ENCODE assay signal across 18 cellular contexts in the genomic region with DNA sequence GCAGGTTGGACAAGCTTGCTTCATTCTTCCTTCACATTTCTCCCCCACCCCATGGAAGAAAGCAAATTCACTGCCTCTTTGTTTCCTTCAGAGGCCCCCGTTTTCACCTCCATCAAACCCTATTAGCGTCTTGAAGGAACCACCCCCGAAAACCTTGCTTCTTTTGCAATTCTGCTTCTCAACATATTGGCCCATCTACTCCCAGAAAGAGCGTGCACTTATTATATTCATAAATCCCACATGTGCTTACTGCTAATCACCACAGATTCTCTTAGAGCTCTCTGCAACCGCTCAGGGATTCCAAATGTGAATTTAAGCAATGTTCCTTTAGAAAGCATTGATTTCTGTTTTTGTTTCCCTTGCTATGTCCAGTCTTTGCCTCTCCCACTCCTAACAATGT. TPM values are rescaled to one million over a fixed set of nuclear protein-coding genes. Genes with fewer than 3 reads are reported as not detected.
A peak's percentile ranks its signal among the peaks of the same experiment; 100 is the strongest.
DNase-seq lines count a peak whose midpoint lies in the region; TF ChIP-seq lines count a peak whose summit lies in the region.
"Had no signal": no experiment of that assay in that cellular context is flagged by ENCODE, and none has a peak within 500 bp of the region (broad histone marks: within the 10 kb centered on the region; RNA-seq: fewer than 3 reads in every experiment).

No MANE protein-coding gene starts in this region.

- CTCF ChIA-PET in activated naive CD4-positive, alpha-beta T cell treated with anti-CD3 and anti-CD28 coated beads, Interleukin-2, amount 10 ng/mL, durations not matched to agents 7 days and 5 days (lab: Charles Lee): interaction anchor here (1.4 kb wide), 1 partner anchor 12 kb away, joined by 5 read pairs; no protein-coding TSS in a partner anchor

- peak overlapping the region; percentile 1 for H2AFZ ChIP-seq in osteoblast (ENCODE audit: low read length)

- peak overlapping the region; percentile 91 for H3K4me2 ChIP-seq in osteoblast (ENCODE audit: insufficient read depth, low read length)

- no peaks in the 10 kb centered on the region for H4K20me1 ChIP-seq in osteoblast (ENCODE audit: insufficient read depth, low read length)

- no peak overlapping the region for H3K4me3 Mint-ChIP-seq in activated naive CD4-positive, alpha-beta T cell treated with anti-CD3 and anti-CD28 coated beads, Interleukin-2, amount 10 ng/mL, durations not matched to agents 7 days and 5 days
- H3K4me3 Mint-ChIP-seq: memory B cell had no signal

- H3K36me3 Mint-ChIP-seq in activated naive CD4-positive, alpha-beta T cell treated with anti-CD3 and anti-CD28 coated beads, Interleukin-2, amount 10 ng/mL, durations not matched to agents 7 days and 5 days: peaks cover 44% of the 10 kb centered on the region

- H3K27ac ChIP-seq in SJCRH30 (peak overlapping the region; percentile 25; the same call in 1 of the 2 replicates), osteoblast (ENCODE audit: low read depth, low read length) (no peak overlapping the region)
- H3K27ac ChIP-seq: HL-60 had no signal

- H3K36me3 ChIP-seq in SJCRH30 (peaks cover 4% of the 10 kb centered on the region; the same call in 1 of the 2 replicates), osteoblast (ENCODE audit: insufficient read depth, low read length) (no peaks in the 10 kb centered on the region)

- H3K4me1 ChIP-seq in SJCRH30 (no peaks in the 10 kb centered on the region), osteoblast (ENCODE audit: insufficient read depth, low read length) (peaks cover 29% of the 10 kb centered on the region)

- no peaks in the 10 kb centered on the region for H3K27me3 Mint-ChIP-seq in activated naive CD4-positive, alpha-beta T cell treated with anti-CD3 and anti-CD28 coated beads, Interleukin-2, amount 10 ng/mL, durations not matched to agents 7 days and 5 days

- DNase-seq in AG10803 (ENCODE audit: low read depth) (no peak), SJCRH30 (peak in 1 of 2 experiments; percentile 13), fibroblast of gingiva (ENCODE audit: low read depth) (peak; percentile 63), osteoblast (ENCODE audit: insufficient read length, low spot score, missing footprints) (no peak), GDM1 (lab: John Stamatoyannopoulos, UW) (no peak), dermis blood vessel endothelial cell (no peak), occipital lobe (lab: John Stamatoyannopoulos, UW) (no peak)
- DNase-seq in activated naive CD4-positive, alpha-beta T cell treated with anti-CD3 and anti-CD28 coated beads, Interleukin-2, amount 10 ng/mL, durations not matched to agents 7 days and 5 days: no peak
- DNase-seq: erythroblast; heart left ventricle; KG1; NCI-H1092; NCI-H69; stimulated activated CD4-positive, alpha-beta T cell treated with anti-CD3 and anti-CD28 coated beads, Interleukin-4, amount 100 ng/mL, for 24 hours; T1000 had no signal

- no peaks in the 10 kb centered on the region for H3K9me3 Mint-ChIP-seq in activated naive CD4-positive, alpha-beta T cell treated with anti-CD3 and anti-CD28 coated beads, Interleukin-2, amount 10 ng/mL, durations not matched to agents 7 days and 5 days
- H3K9me3 Mint-ChIP-seq: memory B cell had no signal

- H3K27me3 ChIP-seq in SJCRH30 (no peaks in the 10 kb centered on the region), osteoblast (ENCODE audit: insufficient read depth, low read length) (no peaks in the 10 kb centered on the region)
- H3K27me3 ChIP-seq: heart left ventricle had no signal

- H3K9me3 ChIP-seq in SJCRH30 (replicated peaks): no peaks in the 10 kb centered on the region
- H3K9me3 ChIP-seq in osteoblast (ENCODE audit: low read depth, low read length): no peaks in the 10 kb centered on the region
- H3K9me3 ChIP-seq: heart left ventricle had no signal

- H3K4me3 ChIP-seq in AG10803 (ENCODE audit: low read length) (peak overlapping the region; percentile 19), SJCRH30 (peak overlapping the region; percentile 51), osteoblast (ENCODE audit: insufficient read depth, low read length) (peak overlapping the region; percentile 64)

- peaks cover 8% of the 10 kb centered on the region for H3K79me2 ChIP-seq in osteoblast (ENCODE audit: insufficient read depth, low read length)

- H3K27ac Mint-ChIP-seq in activated naive CD4-positive, alpha-beta T cell treated with anti-CD3 and anti-CD28 coated beads, Interleukin-2, amount 10 ng/mL, durations not matched to agents 7 days and 5 days: no peak overlapping the region
- H3K27ac Mint-ChIP-seq: memory B cell had no signal

- TF ChIP-seq CTCF in AG10803 (conservative IDR thresholded peaks at IDR 0.05; ENCODE audit: low read length) (no peak; the same call in 1 of the 2 replicates), osteoblast (IDR thresholded peaks at IDR 0.05; ENCODE audit: extremely low read depth, low read depth, low read length) (no peak)

- H3K4me1 Mint-ChIP-seq in activated naive CD4-positive, alpha-beta T cell treated with anti-CD3 and anti-CD28 coated beads, Interleukin-2, amount 10 ng/mL, durations not matched to agents 7 days and 5 days: peaks cover 15% of the 10 kb centered on the region

RNA-seq across cellular contexts. Expression of a gene that starts 1.1 kb away (rescaled TPM):
- 19.1 and 20.2 TPM in 2 replicates for total RNA-seq in SJCRH30 (2014; rRNA removed; shearing (Covaris generic))
- 1.1 and 1.5 TPM in 2 replicates for total RNA-seq in osteoblast
- under 0.01 and 0.14 TPM in 2 replicates for total RNA-seq in dermis blood vessel endothelial cell
- total RNA-seq in occipital lobe: 0.31 TPM
- total RNA-seq: OCI-LY7 had no signal
